In genomic region chr4:186236126-186236525, GRCh38 we compare ENCODE assay signal across 38 cellular contexts. TPM values are rescaled to one million over a fixed set of nuclear protein-coding genes. Genes with fewer than 3 reads are reported as not detected.
"Had no signal": no experiment of that assay in that cellular context is flagged by ENCODE, and none has a peak within 500 bp of the region (broad histone marks: within the 10 kb centered on the region; RNA-seq: fewer than 3 reads in every experiment).

No MANE protein-coding gene starts in this region.

- H3K36me3 ChIP-seq: MG63 had no signal

- DNase-seq: Karpas-422, Kasumi-1, MG63, MM.1S, MV-4-11, NCI-H1048, NCI-H1092, NCI-H1092 treated with DMSO at 0.1 percent for 48 hours, NCI-H1105, NCI-H1105 treated with DMSO at 0.1 percent for 48 hours, NCI-H1417, NCI-H1417 treated with DMSO at 0.1 percent for 48 hours, NCI-H1436, NCI-H1436 treated with DMSO at 0.1 percent for 48 hours, NCI-H146, NCI-H1694, NCI-H1694 treated with DMSO at 0.1 percent for 48 hours, NCI-H187, NCI-H187 treated with DMSO at 0.1 percent for 48 hours, NCI-H1930, NCI-H2029, NCI-H2029 treated with DMSO at 0.1 percent for 48 hours, NCI-H2081, NCI-H2081 treated with DMSO at 0.1 percent for 48 hours, NCI-H2107, NCI-H2171, NCI-H2171 treated with DMSO at 0.1 percent for 48 hours, NCI-H2227 treated with DMSO at 0.1 percent for 48 hours, NCI-H226, NCI-H345, NCI-H446, NCI-H446 treated with DMSO at 0.1 percent for 48 hours, NCI-H510A, NCI-H510A treated with DMSO at 0.1 percent for 48 hours had no signal

- H3K9me3 ChIP-seq: MG63 had no signal

- H3K4me3 ChIP-seq: MG63 had no signal

- H3K27me3 ChIP-seq: MG63 had no signal

RNA-seq across cellular contexts. Expression of gene KLKB1, which starts 8.8 kb away (rescaled TPM):
- total RNA-seq: LHCN-M2, M059J had no signal

RNA-seq across cellular contexts. Expression of gene F11, which starts 29.9 kb away (rescaled TPM):
- total RNA-seq: LHCN-M2, M059J, MCF 10A, NCI-H460 had no signal
